Comparison of ENCODE assay signal across 9 cellular contexts in the genomic region with DNA sequence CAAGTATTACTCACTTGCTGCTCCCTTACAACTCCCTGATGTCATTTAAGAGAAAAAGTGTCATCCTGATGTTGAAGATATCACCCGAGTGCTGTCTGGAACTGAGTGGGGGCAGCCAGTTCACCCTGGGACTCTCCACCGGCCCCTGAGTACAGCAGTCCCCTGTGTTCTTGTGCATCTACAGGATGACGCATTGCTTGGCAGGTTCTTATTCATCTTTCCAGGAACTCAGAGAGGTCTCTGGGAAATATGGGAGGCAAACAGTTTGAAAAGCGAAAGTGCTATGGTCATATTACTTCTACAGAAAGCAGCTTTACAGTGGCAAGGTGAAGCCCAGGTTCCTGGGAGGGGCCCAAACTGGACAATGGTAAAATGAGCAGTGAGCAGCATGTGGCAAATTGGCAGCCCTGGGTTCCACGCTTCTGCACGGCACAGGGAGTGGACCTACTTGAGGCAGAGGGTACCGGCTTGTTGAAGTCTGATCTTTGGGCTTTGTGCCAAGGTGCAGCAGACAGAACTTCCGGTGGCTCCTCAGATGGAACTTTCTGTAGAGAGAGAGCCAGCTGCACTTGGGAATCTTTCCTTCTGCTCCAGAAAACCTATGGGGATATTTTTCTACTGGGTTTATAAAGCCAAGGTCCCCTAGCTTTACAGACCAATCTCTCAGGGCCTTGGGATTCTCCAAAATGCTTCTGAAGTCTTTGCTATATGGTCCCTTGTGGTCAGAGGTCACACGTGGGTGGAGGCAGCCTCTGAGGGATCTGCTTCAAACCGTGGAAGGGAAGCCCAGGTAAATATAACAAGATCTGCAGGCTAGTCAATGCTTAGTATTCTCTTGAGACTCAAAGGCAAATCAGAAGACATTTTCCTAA.
DNase-seq lines count a peak whose midpoint lies in the region; ATAC-seq and TF ChIP-seq lines count a peak whose summit lies in the region.
"Had no signal": no experiment of that assay in that cellular context is flagged by ENCODE, and none has a peak within 500 bp of the region (broad histone marks: within the 10 kb centered on the region; RNA-seq: fewer than 3 reads in every experiment).

No MANE protein-coding gene starts in this region.

- H3K4me1 Mint-ChIP-seq in stimulated activated effector memory CD8-positive, alpha-beta T cell treated with anti-CD3 and anti-CD28 coated beads, Interleukin-12 subunit alpha, Interleukin-12 subunit beta, amount 100 ng/mL, for 72 hours = peaks cover 67% of the 10 kb centered on the region

- H3K36me3 Mint-ChIP-seq in stimulated activated effector memory CD8-positive, alpha-beta T cell treated with anti-CD3 and anti-CD28 coated beads, Interleukin-12 subunit alpha, Interleukin-12 subunit beta, amount 100 ng/mL, for 72 hours = peaks cover 6% of the 10 kb centered on the region

- no peaks in the 10 kb centered on the region for H3K9me3 ChIP-seq in lower lobe of right lung

- H3K36me3 ChIP-seq in lower lobe of right lung = no peaks in the 10 kb centered on the region

- no peaks in the 10 kb centered on the region for H3K4me1 ChIP-seq in lower lobe of right lung

- TF ChIP-seq CTCF in lower lobe of right lung (IDR thresholded peaks at IDR 0.05) = no peak

- peak overlapping the region; percentile 21 for H3K4me3 ChIP-seq in lower lobe of right lung

- H3K27me3 ChIP-seq in lower lobe of right lung (ENCODE audit: low read depth) = no peaks in the 10 kb centered on the region

- H3K27ac Mint-ChIP-seq in stimulated activated effector memory CD8-positive, alpha-beta T cell treated with anti-CD3 and anti-CD28 coated beads, Interleukin-12 subunit alpha, Interleukin-12 subunit beta, amount 100 ng/mL, for 72 hours = peak overlapping the region; percentile 85

- DNase-seq in DMS 273 (lab: John Stamatoyannopoulos, UW; ENCODE audit: unreplicated experiment) (peak; percentile 54), DMS 273 treated with DMSO at 0.1 percent for 48 hours (lab: John Stamatoyannopoulos, UW) (no peak), activated T-cell treated with anti-CD3 and anti-CD28 coated beads for 48 hours (ENCODE audit: low read depth) (peak; percentile 78), lower lobe of right lung (no peak), SIG-M5 (lab: John Stamatoyannopoulos, UW) (no peak), NCI-H2227 (lab: John Stamatoyannopoulos, UW; ENCODE audit: unreplicated experiment) (no peak)
- peak; percentile 49 to 90 for DNase-seq in stimulated activated effector memory CD8-positive, alpha-beta T cell treated with anti-CD3 and anti-CD28 coated beads, Interleukin-12 subunit alpha, Interleukin-12 subunit beta, amount 100 ng/mL, for 72 hours (ENCODE audit: low spot score in 2 of 2)

- peak overlapping the region; percentile 49 for H3K4me3 Mint-ChIP-seq in stimulated activated effector memory CD8-positive, alpha-beta T cell treated with anti-CD3 and anti-CD28 coated beads, Interleukin-12 subunit alpha, Interleukin-12 subunit beta, amount 100 ng/mL, for 72 hours

- ATAC-seq in lower lobe of right lung (peak in 1 of 2 donors; percentile 55), GM21576 (IDR thresholded peaks at IDR 0.05; ENCODE audit: unreplicated experiment) (no peak)
- peak; percentile 99 for ATAC-seq in stimulated activated effector memory CD8-positive, alpha-beta T cell treated with anti-CD3 and anti-CD28 coated beads, Interleukin-12 subunit alpha, Interleukin-12 subunit beta, amount 100 ng/mL, for 72 hours

- no peak overlapping the region for H3K27ac ChIP-seq in lower lobe of right lung
- H3K27ac ChIP-seq: 22Rv1 had no signal

- no peaks in the 10 kb centered on the region for H3K9me3 Mint-ChIP-seq in stimulated activated effector memory CD8-positive, alpha-beta T cell treated with anti-CD3 and anti-CD28 coated beads, Interleukin-12 subunit alpha, Interleukin-12 subunit beta, amount 100 ng/mL, for 72 hours

- intact Hi-C loops in lower lobe of right lung (cut with DNase I) = no loop called here

Comparison
In these comparisons a context has a peak if more than half of its experiments do, and no peak if none do; other contexts are left out.
1. DNase-seq: peak in DMS 273 (single experiment), activated T-cell treated with anti-CD3 and anti-CD28 coated beads for 48 hours (single experiment) and stimulated activated effector memory CD8-positive, alpha-beta T cell treated with anti-CD3 and anti-CD28 coated beads, Interleukin-12 subunit alpha, Interleukin-12 subunit beta, amount 100 ng/mL, for 72 hours (2 of 2); none in DMS 273 treated with DMSO at 0.1 percent for 48 hours (single experiment), lower lobe of right lung (single experiment), SIG-M5 (single experiment) and NCI-H2227 (single experiment).